Comparison of ENCODE assay signal across 8 cellular contexts in the genomic region with DNA sequence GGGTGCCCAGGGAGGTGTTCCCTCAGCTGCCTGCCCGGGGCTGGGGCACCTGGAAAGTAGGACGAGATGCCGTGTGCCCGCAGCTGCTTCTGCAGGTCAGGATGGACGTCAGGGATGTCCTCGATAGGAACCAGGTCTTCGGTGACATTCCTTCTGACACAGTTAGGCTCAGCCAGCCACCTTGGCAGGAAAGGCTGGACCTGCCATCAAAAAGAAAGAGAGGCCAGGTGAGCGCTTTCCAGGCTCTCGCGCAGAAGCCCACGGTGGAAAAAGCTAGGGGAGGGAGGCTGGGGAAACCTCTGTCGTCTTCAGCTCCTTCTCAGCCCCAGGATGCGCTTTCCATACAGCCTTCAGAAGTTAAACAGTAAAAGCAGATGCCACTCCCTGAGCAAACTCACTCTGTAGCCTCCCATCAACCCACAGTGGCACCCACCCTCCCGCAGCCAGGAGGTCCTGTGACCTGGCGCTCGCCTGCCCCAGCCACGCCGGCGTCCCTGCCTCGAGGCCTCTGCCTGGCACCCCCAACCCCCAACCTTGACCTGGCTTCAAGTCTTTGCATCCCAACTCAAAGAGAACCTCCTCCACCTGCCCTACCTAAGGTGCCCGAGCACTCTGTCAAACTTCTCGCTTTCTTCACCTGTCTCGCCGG. TPM values are rescaled to one million over a fixed set of nuclear protein-coding genes. Genes with fewer than 3 reads are reported as not detected.
DNase-seq lines count a peak whose midpoint lies in the region; ATAC-seq and TF ChIP-seq lines count a peak whose summit lies in the region.

No MANE protein-coding gene starts in this region.

- no peak overlapping the region for H3K27ac ChIP-seq in left ventricle myocardium inferior (replicated peaks)
- H3K27ac ChIP-seq in brain microvascular endothelial cell: no peak overlapping the region
- no peak overlapping the region for H3K27ac ChIP-seq in vagina

- peaks cover 2% of the 10 kb centered on the region for H3K27me3 Mint-ChIP-seq in mesothelial cell of epicardium (ENCODE audit: low read depth)

- no peaks in the 10 kb centered on the region for H3K27me3 ChIP-seq in left ventricle myocardium inferior (ENCODE audit: low read depth)
- H3K27me3 ChIP-seq in brain microvascular endothelial cell (replicated peaks): no peaks in the 10 kb centered on the region
- no peaks in the 10 kb centered on the region for H3K27me3 ChIP-seq in vagina

- no peaks in the 10 kb centered on the region for H3K9me3 Mint-ChIP-seq in mesothelial cell of epicardium

- H3K4me3 ChIP-seq in left ventricle myocardium inferior: peak overlapping the region; percentile 83
- H3K4me3 ChIP-seq in brain microvascular endothelial cell (ENCODE audit: low read depth, low read length): peak overlapping the region; percentile 80
- peak overlapping the region; percentile 81 to 87 for H3K4me3 ChIP-seq in vagina

- TF ChIP-seq CTCF in left ventricle myocardium inferior (IDR thresholded peaks at IDR 0.05; ENCODE audit: borderline replicate concordance) (no peak), brain microvascular endothelial cell (IDR thresholded peaks at IDR 0.05; ENCODE audit: low read depth, low read length, missing control alignments) (no peak), mesothelial cell of epicardium (IDR thresholded peaks at IDR 0.05; ENCODE audit: unreplicated experiment) (no peak), vagina (IDR thresholded peaks at IDR 0.05) (no peak)

- H3K36me3 ChIP-seq in left ventricle myocardium inferior (peaks cover 58% of the 10 kb centered on the region), brain microvascular endothelial cell (replicated peaks) (peaks cover 28% of the 10 kb centered on the region), vagina (peaks cover 0 to 45% of the 10 kb centered on the region in 2 donors)

- DNase-seq in left ventricle myocardium inferior: no peak
- DNase-seq in Right ventricle myocardium inferior (ENCODE audit: missing footprints): no peak
- no peak for DNase-seq in brain microvascular endothelial cell
- no peak for DNase-seq in mesothelial cell of epicardium (ENCODE audit: low spot score in 2 of 2, unreplicated experiment in 2 of 2)
- no peak for DNase-seq in vagina (ENCODE audit: extremely low spot score in 2 of 2)
- DNase-seq in NCI-H187 treated with DMSO at 0.1 percent for 48 hours (lab: John Stamatoyannopoulos, UW): no peak
- DNase-seq in NCI-H1105 treated with DMSO at 0.1 percent for 48 hours (lab: John Stamatoyannopoulos, UW): no peak

- intact Hi-C loops in left ventricle myocardium inferior (cut with micrococcal nuclease): no loop called here
- intact Hi-C loops in Right ventricle myocardium inferior (cut with DNase I): no loop called here
- intact Hi-C loops in vagina (cut with DNase I): no loop called here

- ATAC-seq in Right ventricle myocardium inferior: no peak
- no peak for ATAC-seq in HG03354 (IDR thresholded peaks at IDR 0.05; ENCODE audit: poor library complexity, severe bottlenecking, unreplicated experiment)

- no peaks in the 10 kb centered on the region for H3K9me3 ChIP-seq in left ventricle myocardium inferior (replicated peaks)
- no peaks in the 10 kb centered on the region for H3K9me3 ChIP-seq in vagina

- peak overlapping the region; percentile 77 for H3K4me3 Mint-ChIP-seq in mesothelial cell of epicardium

- in situ Hi-C loops in brain microvascular endothelial cell (cut with HindIII; ENCODE audit: low pct_ligation_motif_present, low sequenced_read_pairs): no loop called here

- H3K27ac Mint-ChIP-seq in mesothelial cell of epicardium: peak overlapping the region; percentile 83

- TF ChIP-seq POLR2A in vagina (IDR thresholded peaks at IDR 0.05): no peak

- H3K36me3 Mint-ChIP-seq in mesothelial cell of epicardium: peaks cover 9% of the 10 kb centered on the region

- peaks cover 14% of the 10 kb centered on the region for H3K4me1 Mint-ChIP-seq in mesothelial cell of epicardium

- peaks cover 34% of the 10 kb centered on the region for H3K4me1 ChIP-seq in left ventricle myocardium inferior
- peaks cover 31% of the 10 kb centered on the region for H3K4me1 ChIP-seq in vagina

RNA-seq across cellular contexts. Expression of gene DDX51, which starts 1.3 kb away (rescaled TPM):
- total RNA-seq in left ventricle myocardium inferior (9.0 TPM), Right ventricle myocardium inferior (10.4 TPM), mesothelial cell of epicardium (31.4 to 34.0 TPM (median 32.5 TPM) in 3 replicates), vagina (11.3 TPM)

RNA-seq across cellular contexts. Expression of gene NOC4L, which starts 1.5 kb away (rescaled TPM):
- total RNA-seq in left ventricle myocardium inferior: 10.3 TPM
- 9.2 TPM for total RNA-seq in Right ventricle myocardium inferior
- total RNA-seq in mesothelial cell of epicardium: 24.3 to 27.4 TPM (median 25.1 TPM) in 3 replicates
- total RNA-seq in vagina: 13.0 TPM
